Comparison of ENCODE assay signal across 8 cellular contexts in the genomic region with DNA sequence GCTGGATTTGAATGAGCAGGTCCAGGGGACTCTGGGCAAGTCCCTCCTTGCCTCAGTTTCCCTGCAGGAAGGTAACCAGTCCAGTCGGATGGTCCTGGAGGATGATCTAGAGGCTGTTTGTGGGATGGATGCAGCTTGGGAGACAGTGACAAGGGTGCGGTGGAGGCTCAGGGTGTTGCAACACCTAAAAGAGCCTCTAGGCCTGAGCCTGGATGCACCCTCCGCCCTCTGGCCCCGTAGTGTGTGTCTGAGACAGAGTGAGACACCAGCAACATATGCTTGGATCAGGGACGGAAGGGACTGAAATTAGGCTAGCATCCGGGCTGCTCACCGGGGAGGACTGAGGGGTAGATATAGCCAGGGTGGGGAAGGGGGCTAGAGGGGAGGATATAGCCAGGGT. TPM values are rescaled to one million over a fixed set of nuclear protein-coding genes. Genes with fewer than 3 reads are reported as not detected.
DNase-seq lines count a peak whose midpoint lies in the region; ATAC-seq and TF ChIP-seq lines count a peak whose summit lies in the region.

No MANE protein-coding gene starts in this region.

- CTCF ChIA-PET in activated CD4-positive, alpha-beta memory T cell treated with anti-CD3 and anti-CD28 coated beads, Interleukin-2, amount 10 ng/mL, durations not matched to agents 7 days and 5 days (lab: Charles Lee): no interaction called here

- WGBS in heart left ventricle, 4 donors: 51 to 77% (median 65%) methylated on average over 7 of the region's 7 CpGs

- H3K4me3 ChIP-seq in heart left ventricle: peak overlapping the region in 10 of 12 donors; percentile 77 to 100 (median 90)
- peak overlapping the region in 4 of 7 experiments; percentile 85 to 94 (median 92) for H3K4me3 ChIP-seq in skin epidermis

- TF ChIP-seq CTCF in heart left ventricle (IDR thresholded peaks at IDR 0.05) (no peak), omental fat pad (IDR thresholded peaks at IDR 0.05) (no peak)

- H3K9me3 ChIP-seq in heart left ventricle: no peaks in the 10 kb centered on the region

- H3K27me3 ChIP-seq in heart left ventricle: no peaks in the 10 kb centered on the region

- peak overlapping the region; percentile 76 for H3K4me3 Mint-ChIP-seq in activated CD4-positive, alpha-beta memory T cell treated with anti-CD3 and anti-CD28 coated beads, Interleukin-2, amount 10 ng/mL, durations not matched to agents 7 days and 5 days

- ATAC-seq in Right ventricle myocardium superior (ENCODE audit: poor library complexity) (no peak), Right ventricle myocardium inferior (no peak), heart left ventricle (no peak), omental fat pad (ENCODE audit: low FRiP score) (no peak)

- H3K4me1 ChIP-seq in heart left ventricle: peaks cover 0 to 41% (median 20%) of the 10 kb centered on the region in 12 donors

- no peaks in the 10 kb centered on the region for H3K27me3 Mint-ChIP-seq in activated CD4-positive, alpha-beta memory T cell treated with anti-CD3 and anti-CD28 coated beads, Interleukin-2, amount 10 ng/mL, durations not matched to agents 7 days and 5 days

- peaks cover 0 to 21% (median 15%) of the 10 kb centered on the region in 9 donors for H3K36me3 ChIP-seq in heart left ventricle

- H3K27ac Mint-ChIP-seq in activated CD4-positive, alpha-beta memory T cell treated with anti-CD3 and anti-CD28 coated beads, Interleukin-2, amount 10 ng/mL, durations not matched to agents 7 days and 5 days: no peak overlapping the region

- DNase-seq in Right ventricle myocardium superior (peak; percentile 65), Right ventricle myocardium inferior (ENCODE audit: missing footprints) (no peak), heart left ventricle (no peak), COLO829 (ENCODE audit: low spot score) (no peak), NCI-H1436 treated with DMSO at 0.1 percent for 48 hours (lab: John Stamatoyannopoulos, UW) (no peak), omental fat pad (ENCODE audit: low spot score) (no peak)
- no peak for DNase-seq in activated CD4-positive, alpha-beta memory T cell treated with anti-CD3 and anti-CD28 coated beads, Interleukin-2, amount 10 ng/mL, durations not matched to agents 7 days and 5 days

- H3K4me1 Mint-ChIP-seq in activated CD4-positive, alpha-beta memory T cell treated with anti-CD3 and anti-CD28 coated beads, Interleukin-2, amount 10 ng/mL, durations not matched to agents 7 days and 5 days: peaks cover 31% of the 10 kb centered on the region

- H3K27ac ChIP-seq in heart left ventricle (peak overlapping the region in 3 of 12 donors; percentile 42 to 100 (median 98)), skin epidermis (peak overlapping the region in 10 of 21 experiments; percentile 12 to 97 (median 83))

- no peaks in the 10 kb centered on the region for H3K9me3 Mint-ChIP-seq in activated CD4-positive, alpha-beta memory T cell treated with anti-CD3 and anti-CD28 coated beads, Interleukin-2, amount 10 ng/mL, durations not matched to agents 7 days and 5 days

- H3K36me3 Mint-ChIP-seq in activated CD4-positive, alpha-beta memory T cell treated with anti-CD3 and anti-CD28 coated beads, Interleukin-2, amount 10 ng/mL, durations not matched to agents 7 days and 5 days (ENCODE audit: low read depth): peaks cover 3% of the 10 kb centered on the region

- TF ChIP-seq POLR2A in heart left ventricle (IDR thresholded peaks at IDR 0.05): no peak

- intact Hi-C loops in Right ventricle myocardium superior (cut with DNase I) (no loop called here), Right ventricle myocardium inferior (cut with DNase I) (no loop called here), heart left ventricle (cut with DNase I) (no loop called here)

- POLR2A ChIA-PET in activated CD4-positive, alpha-beta memory T cell treated with anti-CD3 and anti-CD28 coated beads, Interleukin-2, amount 10 ng/mL, durations not matched to agents 7 days and 5 days (lab: Charles Lee): interaction anchor here (1.0 kb wide), 1 partner anchor 15 kb away, joined by 3 read pairs; no protein-coding TSS in a partner anchor

RNA-seq across cellular contexts. Expression of a gene that starts 1.1 kb away (rescaled TPM):
- total RNA-seq in Right ventricle myocardium superior (85.4 TPM), Right ventricle myocardium inferior (85.5 TPM), heart left ventricle (100 to 1,000 TPM in 2 of 9 donors, 10 to 100 TPM in 7; 50.8 to 126 (median 68.2) TPM), omental fat pad (100 to 1,000 TPM in 1 of 4 donors, 10 to 100 TPM in 3; 47.3 to 107 (median 59.5) TPM)
- 10 to 100 TPM; 17.3 to 18.2 TPM for total RNA-seq in activated CD4-positive, alpha-beta memory T cell treated with anti-CD3 and anti-CD28 coated beads, Interleukin-2, amount 10 ng/mL, durations not matched to agents 7 days and 5 days
- 10 to 100 TPM; 37.0 to 64.7 TPM for polyA plus RNA-seq in heart left ventricle

RNA-seq across cellular contexts. Expression of a gene that starts 1.7 kb away (rescaled TPM):
- total RNA-seq in Right ventricle myocardium superior: 179 TPM
- total RNA-seq in Right ventricle myocardium inferior: 194 TPM
- 10 to 100 TPM; 88.3 to 97.7 TPM for total RNA-seq in activated CD4-positive, alpha-beta memory T cell treated with anti-CD3 and anti-CD28 coated beads, Interleukin-2, amount 10 ng/mL, durations not matched to agents 7 days and 5 days
- 100 to 1,000 TPM in 8 of 9 donors, 10 to 100 TPM in 1; 96.0 to 212 (median 172) TPM for total RNA-seq in heart left ventricle
- 100 to 1,000 TPM; 129 to 211 TPM for polyA plus RNA-seq in heart left ventricle
- total RNA-seq in omental fat pad: 10 to 100 TPM; 37.2 to 49.5 (median 41.8) TPM

RNA-seq across cellular contexts. Expression of a gene that starts 28.6 kb away (rescaled TPM):
- total RNA-seq in Right ventricle myocardium superior (4.4 TPM), Right ventricle myocardium inferior (6.8 TPM), heart left ventricle (10 to 100 TPM in 1 of 9 donors, 1 to 10 TPM in 8; 3.2 to 10.3 (median 5.8) TPM), omental fat pad (1 to 10 TPM; 4.8 to 7.2 (median 6.6) TPM)
- 10 to 100 TPM; 12.9 to 16.3 TPM for total RNA-seq in activated CD4-positive, alpha-beta memory T cell treated with anti-CD3 and anti-CD28 coated beads, Interleukin-2, amount 10 ng/mL, durations not matched to agents 7 days and 5 days
- polyA plus RNA-seq in heart left ventricle: 10 to 100 TPM in 1 of 2 donors, 1 to 10 TPM in 1; 3.0 to 11.5 TPM
